11 cellular contexts compared by ENCODE assay signal in the genomic region with DNA sequence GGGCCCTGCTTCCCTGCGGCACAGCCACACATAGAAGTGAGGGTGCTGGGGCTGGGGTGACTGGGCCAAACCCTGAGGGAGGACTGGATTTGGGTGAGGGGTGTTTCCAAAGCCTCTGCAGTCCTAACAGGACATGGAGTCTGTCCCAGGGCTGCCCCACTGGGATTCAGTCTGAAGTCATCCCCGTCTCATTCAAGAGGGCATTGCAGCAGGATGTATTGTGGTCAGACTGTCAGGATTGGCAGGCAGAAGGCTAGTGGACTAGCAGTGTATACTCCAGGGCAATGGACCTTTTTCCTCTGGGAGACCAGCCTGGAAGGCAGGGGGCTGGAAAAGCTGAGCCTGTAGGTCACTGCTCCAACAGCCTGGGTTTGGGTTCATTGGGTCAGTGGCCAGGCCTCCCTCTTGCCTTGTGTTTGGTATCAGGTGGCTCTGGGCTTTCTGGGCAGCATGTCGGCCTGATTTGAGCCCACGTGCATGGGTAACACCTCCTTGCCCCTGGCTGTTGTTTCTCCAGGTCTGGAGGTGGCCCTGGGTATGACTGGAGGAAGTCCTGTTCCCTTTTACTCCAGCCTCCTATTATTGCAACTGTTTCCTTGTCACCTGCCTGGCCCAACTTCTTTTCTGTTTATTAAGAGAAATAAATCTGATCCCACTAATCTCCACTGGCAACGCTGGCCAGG. TPM values are rescaled to one million over a fixed set of nuclear protein-coding genes. Genes with fewer than 3 reads are reported as not detected.
DNase-seq lines count a peak whose midpoint lies in the region; ATAC-seq and TF ChIP-seq lines count a peak whose summit lies in the region.
"Had no signal": no experiment of that assay in that cellular context is flagged by ENCODE, and none has a peak within 500 bp of the region (broad histone marks: within the 10 kb centered on the region; RNA-seq: fewer than 3 reads in every experiment).

No MANE protein-coding gene starts in this region.

- WGBS in mesodermal cell (ENCODE audit: insufficient coverage in 2 of 2), 2 experiments, result 73 to 90% methylated on average over 4 of the region's 5 CpGs

- peaks cover 0 to 26% of the 10 kb centered on the region in 2 donors for H3K4me1 ChIP-seq in right atrium auricular region
- peaks cover 4% of the 10 kb centered on the region for H3K4me1 ChIP-seq in mesodermal cell (ENCODE audit: control insufficient read depth, insufficient read depth, low read length, poor library complexity, severe bottlenecking)

- H3K36me3 ChIP-seq in right atrium auricular region (no peaks in the 10 kb centered on the region), mesodermal cell (ENCODE audit: control insufficient read depth, insufficient read depth, low read length) (no peaks in the 10 kb centered on the region)

- ATAC-seq in Right ventricle myocardium superior (ENCODE audit: poor library complexity) (no peak), HG02884 (IDR thresholded peaks at IDR 0.05; ENCODE audit: unreplicated experiment) (no peak)

- no peak for TF ChIP-seq CTCF in right atrium auricular region (IDR thresholded peaks at IDR 0.05)

- H3K27ac ChIP-seq in right atrium auricular region, result peak overlapping the region; percentile 5 to 82
- H3K27ac ChIP-seq in mesodermal cell (ENCODE audit: low read depth, low read length, severe bottlenecking), result peak overlapping the region; percentile 23

- DNase-seq in right atrium auricular region (ENCODE audit: low spot score) (no peak), Right ventricle myocardium superior (no peak), dermis microvascular lymphatic vessel endothelial cell (ENCODE audit: low read depth in 2 of 2) (peak; percentile 73 to 79), NCI-H446 (lab: John Stamatoyannopoulos, UW) (no peak), NCI-H2107 (lab: John Stamatoyannopoulos, UW) (no peak)
- no peak for DNase-seq in activated naive CD4-positive, alpha-beta T cell (lab: John Stamatoyannopoulos, UW)
- DNase-seq: dorsolateral prefrontal cortex; stimulated activated CD8-positive, alpha-beta memory T cell treated with anti-CD3 and anti-CD28 coated beads, Interleukin-4, amount 100 ng/mL, for 48 hours had no signal

- intact Hi-C loops in Right ventricle myocardium superior (cut with DNase I), result no loop called here

- no peaks in the 10 kb centered on the region for H3K9me3 ChIP-seq in right atrium auricular region
- H3K9me3 ChIP-seq in mesodermal cell (ENCODE audit: control insufficient read depth, low read length), result no peaks in the 10 kb centered on the region

- peak overlapping the region in 1 of 2 donors; percentile 76 for H3K4me3 ChIP-seq in right atrium auricular region
- H3K4me3 ChIP-seq in mesodermal cell (ENCODE audit: extremely low read depth, insufficient read depth, low read length, poor library complexity, severe bottlenecking), result peak overlapping the region; percentile 1

- H3K27me3 ChIP-seq in right atrium auricular region, result no peaks in the 10 kb centered on the region
- H3K27me3 ChIP-seq: dorsolateral prefrontal cortex had no signal

RNA-seq across cellular contexts. Expression of a gene that starts 41.0 kb away (rescaled TPM):
- total RNA-seq in right atrium auricular region (10 to 100 TPM; 19.0 to 32.8 TPM), Right ventricle myocardium superior (22.1 TPM), dermis microvascular lymphatic vessel endothelial cell (11.7 and 14.7 TPM in 2 replicates)
- polyA plus RNA-seq in mesodermal cell (2013, experiment 1 of 2), result 1.0 TPM
- 0.96 TPM for polyA plus RNA-seq in mesodermal cell (2013, experiment 2 of 2)
- total RNA-seq: activated CD8-positive, alpha-beta memory T cell treated with anti-CD3 and anti-CD28 coated beads for 36 hours had no signal

Comparison
In these comparisons a context has a peak if more than half of its experiments do, and no peak if none do; other contexts are left out.
1. DNase-seq: peak in dermis microvascular lymphatic vessel endothelial cell (2 of 2); none in right atrium auricular region (single experiment), Right ventricle myocardium superior (single experiment), NCI-H446 (0 of 2), NCI-H2107 (single experiment) and activated naive CD4-positive, alpha-beta T cell (0 of 4).